ENCODE assay signal across 14 cellular contexts in genomic region chr10:71161429-71161828, GRCh38. TPM values are rescaled to one million over a fixed set of nuclear protein-coding genes. Genes with fewer than 3 reads are reported as not detected.
A peak's percentile ranks its signal among the peaks of the same experiment; 100 is the strongest.
DNase-seq lines count a peak whose midpoint lies in the region; ATAC-seq and FAIRE-seq lines count a peak whose summit lies in the region.
"Had no signal": no experiment of that assay in that cellular context is flagged by ENCODE, and none has a peak within 500 bp of the region (broad histone marks: within the 10 kb centered on the region; RNA-seq: fewer than 3 reads in every experiment).

No MANE protein-coding gene starts in this region.

- H3K4me3 Mint-ChIP-seq in memory B cell, result no peak overlapping the region

- ATAC-seq in memory B cell (ENCODE audit: low read depth), result peak; percentile 31
- no peak for ATAC-seq in HG03442 (IDR thresholded peaks at IDR 0.05; ENCODE audit: unreplicated experiment)
- ATAC-seq: esophagus mucosa had no signal

- no peak overlapping the region for H3K27ac Mint-ChIP-seq in memory B cell

- H3K27me3 ChIP-seq in small intestine (ENCODE audit: control insufficient read depth in 2 of 2, insufficient read depth in 2 of 2, low read length in 2 of 2), result no peaks in the 10 kb centered on the region

- peaks cover 4% of the 10 kb centered on the region for H3K4me1 Mint-ChIP-seq in memory B cell

- DNase-seq in GDM1 (lab: John Stamatoyannopoulos, UW), result peak; percentile 18
- DNase-seq in LoVo (ENCODE audit: low spot score), result peak; percentile 52
- DNase-seq in astrocyte of the hippocampus (ENCODE audit: low read depth, low spot score), result peak; percentile 42
- DNase-seq in memory B cell (ENCODE audit: low spot score in 2 of 2), result no peak
- DNase-seq in small intestine, result no peak
- DNase-seq in NCI-H1694 treated with DMSO at 0.1 percent for 48 hours (lab: John Stamatoyannopoulos, UW), result no peak
- DNase-seq: caudate nucleus; KG1; NCI-H345; stimulated activated CD4-positive, alpha-beta T cell treated with anti-CD3 and anti-CD28 coated beads, Interleukin-4, amount 100 ng/mL, for 24 hours had no signal

- WGBS in small intestine, 3 donors, result 55 to 63% (median 58%) methylated on average over 4 of the region's 4 CpGs

- H3K4me1 ChIP-seq in small intestine (ENCODE audit: control insufficient read depth in 2 of 2, insufficient read depth in 1 of 2, low read depth in 1 of 2, low read length in 1 of 2), result no peaks in the 10 kb centered on the region
- H3K4me1 ChIP-seq: SJSA1 had no signal

- no peak overlapping the region for H3K4me3 ChIP-seq in small intestine (ENCODE audit: low read depth in 1 of 2, low read length in 2 of 2)
- H3K4me3 ChIP-seq: SJSA1 had no signal

- H3K36me3 Mint-ChIP-seq in memory B cell, result no peaks in the 10 kb centered on the region

- H3K9me3 ChIP-seq in small intestine (ENCODE audit: control insufficient read depth, low read depth), result no peaks in the 10 kb centered on the region
- H3K9me3 ChIP-seq: SJSA1 had no signal

- peaks cover 1% of the 10 kb centered on the region for H3K9me3 Mint-ChIP-seq in memory B cell

- H3K36me3 ChIP-seq in small intestine (ENCODE audit: control insufficient read depth in 2 of 2, insufficient read depth in 2 of 2, low read length in 2 of 2), result no peaks in the 10 kb centered on the region
- H3K36me3 ChIP-seq: SJSA1 had no signal

- H3K27me3 Mint-ChIP-seq in memory B cell, result no peaks in the 10 kb centered on the region

- no peak for FAIRE-seq in small intestine (lab: Jason Lieb, UNC)
- FAIRE-seq: GM12892 had no signal

- H3K27ac ChIP-seq in small intestine (ENCODE audit: low read depth in 1 of 2, low read length in 1 of 2), result no peak overlapping the region
- H3K27ac ChIP-seq: SJSA1 had no signal

RNA-seq across cellular contexts. Expression of gene UNC5B, which starts 50.9 kb away (rescaled TPM):
- 10 to 100 TPM in 1 of 3 donors, 1 to 10 TPM in 1, under 1 TPM in 1; 0.27 to 10.9 (median 2.5) TPM for polyA plus RNA-seq in small intestine

Comparison
In these comparisons a context has a peak if more than half of its experiments do, and no peak if none do; other contexts are left out.
1. DNase-seq: peak in GDM1 (single experiment), LoVo (single experiment) and astrocyte of the hippocampus (single experiment); none in memory B cell (0 of 2), small intestine (single experiment) and NCI-H1694 treated with DMSO at 0.1 percent for 48 hours (single experiment).